8 cellular contexts compared by ENCODE assay signal in the genomic region with DNA sequence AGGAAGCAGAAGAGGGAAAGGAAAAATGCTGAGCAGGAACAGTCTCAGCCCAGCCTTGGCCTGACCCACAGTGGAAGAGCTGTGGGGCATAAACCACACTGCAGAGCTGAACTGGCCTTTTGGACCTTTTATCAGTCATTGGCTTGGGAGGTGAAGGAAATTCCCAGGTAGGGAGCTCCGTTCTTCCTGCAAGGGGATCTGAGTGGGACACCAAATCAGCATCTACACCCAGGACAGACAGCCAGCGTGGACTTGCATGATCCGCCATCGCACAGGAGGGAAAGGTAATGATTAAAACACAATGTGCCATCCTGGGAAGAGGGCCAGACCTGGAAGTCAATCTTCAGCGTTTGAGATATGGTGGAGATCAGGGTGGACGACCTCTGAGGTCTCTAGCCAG. TPM values are rescaled to one million over a fixed set of nuclear protein-coding genes. Genes with fewer than 3 reads are reported as not detected.
DNase-seq lines count a peak whose midpoint lies in the region; ATAC-seq and TF ChIP-seq lines count a peak whose summit lies in the region.

No MANE protein-coding gene starts in this region.

- peak overlapping the region; percentile 93 for H3K27ac ChIP-seq in C4-2B
- H3K27ac ChIP-seq in OCI-LY3 (ENCODE audit: low read length): no peak overlapping the region
- H3K27ac ChIP-seq in neural cell (ENCODE audit: low read length): no peak overlapping the region

- peak overlapping the region; percentile 92; the same call in 1 of the 2 replicates for H3K4me3 ChIP-seq in OCI-LY3 (ENCODE audit: low read length)
- H3K4me3 ChIP-seq in endocrine pancreas (ENCODE audit: control insufficient read depth, insufficient read depth, low read length): peak overlapping the region; percentile 63
- peak overlapping the region; percentile 89 for H3K4me3 ChIP-seq in neural cell (ENCODE audit: low read length)

- H4K20me1 ChIP-seq in OCI-LY3 (ENCODE audit: insufficient read depth, low read length) (no peaks in the 10 kb centered on the region), neural cell (ENCODE audit: insufficient read depth) (no peaks in the 10 kb centered on the region)

- H3K4me1 ChIP-seq in OCI-LY3 (ENCODE audit: low read length) (peaks cover 6% of the 10 kb centered on the region), endocrine pancreas (ENCODE audit: control insufficient read depth, insufficient read depth, low read length) (no peaks in the 10 kb centered on the region)

- peak overlapping the region; percentile 90 for H3K4me2 ChIP-seq in OCI-LY3 (ENCODE audit: low read length)
- peak overlapping the region; percentile 43 for H3K4me2 ChIP-seq in neural cell (ENCODE audit: low read length)

- DNase-seq in GDM1 (lab: John Stamatoyannopoulos, UW): no peak
- DNase-seq in amniotic stem cell (lab: John Stamatoyannopoulos, UW): no peak

- TF ChIP-seq EP300 in neural cell (conservative IDR thresholded peaks at IDR 0.05; ENCODE audit: poor library complexity, severe bottlenecking): no peak

- ATAC-seq in GM19397 (IDR thresholded peaks at IDR 0.05; ENCODE audit: unreplicated experiment) (no peak), GM19023 (IDR thresholded peaks at IDR 0.05; ENCODE audit: unreplicated experiment) (no peak)

- H2AFZ ChIP-seq in OCI-LY3 (ENCODE audit: low read depth, low read length): no peak overlapping the region
- H2AFZ ChIP-seq in neural cell (ENCODE audit: low read depth, low read length): no peak overlapping the region

- H3K79me2 ChIP-seq in OCI-LY3 (ENCODE audit: low read length): peaks cover 16% of the 10 kb centered on the region
- H3K79me2 ChIP-seq in neural cell (replicated peaks; ENCODE audit: insufficient read depth, low read length): peaks cover 21% of the 10 kb centered on the region

- no peak for TF ChIP-seq RAD21 in neural cell (conservative IDR thresholded peaks at IDR 0.05)

- no peaks in the 10 kb centered on the region for H3K9me3 ChIP-seq in OCI-LY3 (ENCODE audit: insufficient read depth, low read length)
- no peaks in the 10 kb centered on the region for H3K9me3 ChIP-seq in endocrine pancreas (ENCODE audit: control insufficient read depth, low read length)
- no peaks in the 10 kb centered on the region for H3K9me3 ChIP-seq in neural cell (ENCODE audit: low read length)

- H3K9me2 ChIP-seq in neural cell (ENCODE audit: insufficient read depth, low read length): no peaks in the 10 kb centered on the region

- H3K36me3 ChIP-seq in OCI-LY3 (replicated peaks; ENCODE audit: low read depth, low read length) (no peaks in the 10 kb centered on the region), endocrine pancreas (ENCODE audit: control insufficient read depth, insufficient read depth, low read length) (no peaks in the 10 kb centered on the region), neural cell (ENCODE audit: insufficient read depth, low read length) (no peaks in the 10 kb centered on the region)

- no peak overlapping the region for H3K9ac ChIP-seq in OCI-LY3 (ENCODE audit: low read length)
- H3K9ac ChIP-seq in endocrine pancreas (ENCODE audit: control insufficient read depth, insufficient read depth, low read length): peak overlapping the region; percentile 60
- peak overlapping the region; percentile 81 for H3K9ac ChIP-seq in neural cell (ENCODE audit: low read length)

- TF ChIP-seq CTCF in C4-2B (conservative IDR thresholded peaks at IDR 0.05) (no peak), OCI-LY3 (IDR thresholded peaks at IDR 0.05; ENCODE audit: low read depth, low read length) (no peak), neural cell (IDR thresholded peaks at IDR 0.05; ENCODE audit: poor library complexity, severe bottlenecking) (no peak)

- H3F3A ChIP-seq in neural cell (ENCODE audit: insufficient read depth, low read length, poor library complexity, severe bottlenecking): no peaks in the 10 kb centered on the region

- H3K27me3 ChIP-seq in OCI-LY3 (ENCODE audit: low read depth, low read length): no peaks in the 10 kb centered on the region
- no peaks in the 10 kb centered on the region for H3K27me3 ChIP-seq in endocrine pancreas (ENCODE audit: control insufficient read depth, insufficient read depth, low read length)
- no peaks in the 10 kb centered on the region for H3K27me3 ChIP-seq in neural cell (ENCODE audit: insufficient read depth, low read depth, low read length)

TF ChIP-seq in neural cell, 6 proteins besides CTCF, POLR2A, EP300 and RAD21:
- TF ChIP-seq TAF1 (IDR thresholded peaks at IDR 0.05; ENCODE audit: low read depth): no peak
- TF ChIP-seq SMC3 (conservative IDR thresholded peaks at IDR 0.05; ENCODE audit: poor library complexity): no peak
- TF ChIP-seq EZH2 (IDR thresholded peaks at IDR 0.05; ENCODE audit: borderline replicate concordance, insufficient read depth, low read length, poor library complexity, severe bottlenecking): no peak
- TF ChIP-seq, protein P1, sequence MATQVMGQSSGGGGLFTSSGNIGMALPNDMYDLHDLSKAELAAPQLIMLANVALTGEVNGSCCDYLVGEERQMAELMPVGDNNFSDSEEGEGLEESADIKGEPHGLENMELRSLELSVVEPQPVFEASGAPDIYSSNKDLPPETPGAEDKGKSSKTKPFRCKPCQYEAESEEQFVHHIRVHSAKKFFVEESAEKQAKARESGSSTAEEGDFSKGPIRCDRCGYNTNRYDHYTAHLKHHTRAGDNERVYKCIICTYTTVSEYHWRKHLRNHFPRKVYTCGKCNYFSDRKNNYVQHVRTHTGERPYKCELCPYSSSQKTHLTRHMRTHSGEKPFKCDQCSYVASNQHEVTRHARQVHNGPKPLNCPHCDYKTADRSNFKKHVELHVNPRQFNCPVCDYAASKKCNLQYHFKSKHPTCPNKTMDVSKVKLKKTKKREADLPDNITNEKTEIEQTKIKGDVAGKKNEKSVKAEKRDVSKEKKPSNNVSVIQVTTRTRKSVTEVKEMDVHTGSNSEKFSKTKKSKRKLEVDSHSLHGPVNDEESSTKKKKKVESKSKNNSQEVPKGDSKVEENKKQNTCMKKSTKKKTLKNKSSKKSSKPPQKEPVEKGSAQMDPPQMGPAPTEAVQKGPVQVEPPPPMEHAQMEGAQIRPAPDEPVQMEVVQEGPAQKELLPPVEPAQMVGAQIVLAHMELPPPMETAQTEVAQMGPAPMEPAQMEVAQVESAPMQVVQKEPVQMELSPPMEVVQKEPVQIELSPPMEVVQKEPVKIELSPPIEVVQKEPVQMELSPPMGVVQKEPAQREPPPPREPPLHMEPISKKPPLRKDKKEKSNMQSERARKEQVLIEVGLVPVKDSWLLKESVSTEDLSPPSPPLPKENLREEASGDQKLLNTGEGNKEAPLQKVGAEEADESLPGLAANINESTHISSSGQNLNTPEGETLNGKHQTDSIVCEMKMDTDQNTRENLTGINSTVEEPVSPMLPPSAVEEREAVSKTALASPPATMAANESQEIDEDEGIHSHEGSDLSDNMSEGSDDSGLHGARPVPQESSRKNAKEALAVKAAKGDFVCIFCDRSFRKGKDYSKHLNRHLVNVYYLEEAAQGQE (IDR thresholded peaks at IDR 0.05; ENCODE audit: borderline replicate concordance): no peak
- TF ChIP-seq POLR2AphosphoS5 (IDR thresholded peaks at IDR 0.05): no peak
- TF ChIP-seq MXI1 (conservative IDR thresholded peaks at IDR 0.05; ENCODE audit: poor library complexity, severe bottlenecking): no peak

RNA-seq across cellular contexts. Expression of a gene that starts 1.2 kb away (rescaled TPM):
- polyA plus RNA-seq in neural cell: 107 and 115 TPM in 2 replicates
- polyA minus RNA-seq in neural cell: 44.7 and 53.8 TPM in 2 replicates

RNA-seq across cellular contexts. Expression of a gene that starts 18.6 kb away (rescaled TPM):
- 6.5 and 14.3 TPM in 2 replicates for polyA plus RNA-seq in neural cell
- 14.9 and 16.7 TPM in 2 replicates for polyA minus RNA-seq in neural cell

RNA-seq across cellular contexts. Expression of a gene that starts 40.7 kb away (rescaled TPM):
- polyA plus RNA-seq in neural cell: 0.48 TPM in 1 of 2 replicates, not detected in the other
- 0.58 TPM in 1 of 2 replicates, not detected in the other for polyA minus RNA-seq in neural cell

RNA-seq across cellular contexts. Expression of a gene that starts 56.9 kb away (rescaled TPM):
- 2.9 and 4.1 TPM in 2 replicates for polyA plus RNA-seq in neural cell
- 4.6 and 4.9 TPM in 2 replicates for polyA minus RNA-seq in neural cell
